1 cellular context compared by ENCODE assay signal in the genomic region with DNA sequence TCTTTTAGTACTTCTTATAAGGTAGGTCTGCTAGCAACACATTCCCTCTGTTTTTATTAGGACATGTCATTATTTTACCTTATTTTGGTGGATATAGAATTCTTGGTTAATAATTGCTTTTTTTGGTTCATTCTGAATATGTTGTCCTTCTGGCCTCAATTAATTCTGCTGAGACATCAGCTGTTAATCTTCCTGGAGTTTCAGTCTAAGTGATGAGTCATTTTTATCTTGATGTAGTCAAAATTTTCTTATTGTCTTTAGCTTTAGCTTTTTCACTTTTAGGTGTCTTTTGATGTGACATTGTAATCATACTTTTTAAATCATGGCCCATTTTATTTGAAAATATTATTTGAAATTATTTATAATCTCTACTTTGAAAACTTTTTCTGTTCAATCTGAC.
TF ChIP-seq lines count a peak whose summit lies in the region.

No MANE protein-coding gene starts in this region.

TF ChIP-seq in GM12878, 131 proteins besides CTCF, POLR2A, EP300 and RAD21 (continued from another document):
- TF ChIP-seq PAX8 (IDR thresholded peaks at IDR 0.05): no peak
- no peak for TF ChIP-seq NRF1 (conservative IDR thresholded peaks at IDR 0.05; ENCODE audit: low read depth, low read length)
- TF ChIP-seq HDAC2 (IDR thresholded peaks at IDR 0.05): no peak
- TF ChIP-seq TCF7 (IDR thresholded peaks at IDR 0.05; ENCODE audit: borderline replicate concordance): no peak
- TF ChIP-seq, protein P1, sequence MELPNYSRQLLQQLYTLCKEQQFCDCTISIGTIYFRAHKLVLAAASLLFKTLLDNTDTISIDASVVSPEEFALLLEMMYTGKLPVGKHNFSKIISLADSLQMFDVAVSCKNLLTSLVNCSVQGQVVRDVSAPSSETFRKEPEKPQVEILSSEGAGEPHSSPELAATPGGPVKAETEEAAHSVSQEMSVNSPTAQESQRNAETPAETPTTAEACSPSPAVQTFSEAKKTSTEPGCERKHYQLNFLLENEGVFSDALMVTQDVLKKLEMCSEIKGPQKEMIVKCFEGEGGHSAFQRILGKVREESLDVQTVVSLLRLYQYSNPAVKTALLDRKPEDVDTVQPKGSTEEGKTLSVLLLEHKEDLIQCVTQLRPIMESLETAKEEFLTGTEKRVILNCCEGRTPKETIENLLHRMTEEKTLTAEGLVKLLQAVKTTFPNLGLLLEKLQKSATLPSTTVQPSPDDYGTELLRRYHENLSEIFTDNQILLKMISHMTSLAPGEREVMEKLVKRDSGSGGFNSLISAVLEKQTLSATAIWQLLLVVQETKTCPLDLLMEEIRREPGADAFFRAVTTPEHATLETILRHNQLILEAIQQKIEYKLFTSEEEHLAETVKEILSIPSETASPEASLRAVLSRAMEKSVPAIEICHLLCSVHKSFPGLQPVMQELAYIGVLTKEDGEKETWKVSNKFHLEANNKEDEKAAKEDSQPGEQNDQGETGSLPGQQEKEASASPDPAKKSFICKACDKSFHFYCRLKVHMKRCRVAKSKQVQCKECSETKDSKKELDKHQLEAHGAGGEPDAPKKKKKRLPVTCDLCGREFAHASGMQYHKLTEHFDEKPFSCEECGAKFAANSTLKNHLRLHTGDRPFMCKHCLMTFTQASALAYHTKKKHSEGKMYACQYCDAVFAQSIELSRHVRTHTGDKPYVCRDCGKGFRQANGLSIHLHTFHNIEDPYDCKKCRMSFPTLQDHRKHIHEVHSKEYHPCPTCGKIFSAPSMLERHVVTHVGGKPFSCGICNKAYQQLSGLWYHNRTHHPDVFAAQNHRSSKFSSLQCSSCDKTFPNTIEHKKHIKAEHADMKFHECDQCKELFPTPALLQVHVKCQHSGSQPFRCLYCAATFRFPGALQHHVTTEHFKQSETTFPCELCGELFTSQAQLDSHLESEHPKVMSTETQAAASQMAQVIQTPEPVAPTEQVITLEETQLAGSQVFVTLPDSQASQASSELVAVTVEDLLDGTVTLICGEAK (IDR thresholded peaks at IDR 0.05; ENCODE audit: borderline replicate concordance): no peak
- TF ChIP-seq, protein P2, sequence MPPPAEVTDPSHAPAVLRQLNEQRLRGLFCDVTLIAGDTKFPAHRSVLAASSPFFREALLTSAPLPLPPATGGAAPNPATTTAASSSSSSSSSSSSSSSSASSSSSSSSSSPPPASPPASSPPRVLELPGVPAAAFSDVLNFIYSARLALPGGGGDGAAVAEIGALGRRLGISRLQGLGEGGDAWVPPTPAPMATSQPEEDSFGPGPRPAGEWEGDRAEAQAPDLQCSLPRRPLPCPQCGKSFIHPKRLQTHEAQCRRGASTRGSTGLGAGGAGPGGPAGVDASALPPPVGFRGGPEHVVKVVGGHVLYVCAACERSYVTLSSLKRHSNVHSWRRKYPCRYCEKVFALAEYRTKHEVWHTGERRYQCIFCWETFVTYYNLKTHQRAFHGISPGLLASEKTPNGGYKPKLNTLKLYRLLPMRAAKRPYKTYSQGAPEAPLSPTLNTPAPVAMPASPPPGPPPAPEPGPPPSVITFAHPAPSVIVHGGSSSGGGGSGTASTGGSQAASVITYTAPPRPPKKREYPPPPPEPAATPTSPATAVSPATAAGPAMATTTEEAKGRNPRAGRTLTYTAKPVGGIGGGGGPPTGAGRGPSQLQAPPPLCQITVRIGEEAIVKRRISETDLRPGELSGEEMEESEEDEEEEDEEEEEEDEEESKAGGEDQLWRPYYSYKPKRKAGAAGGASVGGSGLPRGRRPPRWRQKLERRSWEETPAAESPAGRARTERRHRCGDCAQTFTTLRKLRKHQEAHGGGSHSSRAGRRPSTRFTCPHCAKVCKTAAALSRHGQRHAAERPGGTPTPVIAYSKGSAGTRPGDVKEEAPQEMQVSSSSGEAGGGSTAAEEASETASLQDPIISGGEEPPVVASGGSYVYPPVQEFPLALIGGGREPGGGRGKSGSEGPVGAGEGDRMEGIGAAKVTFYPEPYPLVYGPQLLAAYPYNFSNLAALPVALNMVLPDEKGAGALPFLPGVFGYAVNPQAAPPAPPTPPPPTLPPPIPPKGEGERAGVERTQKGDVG (CRISPR knock-in tag; IDR thresholded peaks at IDR 0.05): no peak
- TF ChIP-seq JUNB (IDR thresholded peaks at IDR 0.05): no peak
- no peak for TF ChIP-seq BACH1 (IDR thresholded peaks at IDR 0.05; ENCODE audit: borderline replicate concordance)
- TF ChIP-seq, protein P3, sequence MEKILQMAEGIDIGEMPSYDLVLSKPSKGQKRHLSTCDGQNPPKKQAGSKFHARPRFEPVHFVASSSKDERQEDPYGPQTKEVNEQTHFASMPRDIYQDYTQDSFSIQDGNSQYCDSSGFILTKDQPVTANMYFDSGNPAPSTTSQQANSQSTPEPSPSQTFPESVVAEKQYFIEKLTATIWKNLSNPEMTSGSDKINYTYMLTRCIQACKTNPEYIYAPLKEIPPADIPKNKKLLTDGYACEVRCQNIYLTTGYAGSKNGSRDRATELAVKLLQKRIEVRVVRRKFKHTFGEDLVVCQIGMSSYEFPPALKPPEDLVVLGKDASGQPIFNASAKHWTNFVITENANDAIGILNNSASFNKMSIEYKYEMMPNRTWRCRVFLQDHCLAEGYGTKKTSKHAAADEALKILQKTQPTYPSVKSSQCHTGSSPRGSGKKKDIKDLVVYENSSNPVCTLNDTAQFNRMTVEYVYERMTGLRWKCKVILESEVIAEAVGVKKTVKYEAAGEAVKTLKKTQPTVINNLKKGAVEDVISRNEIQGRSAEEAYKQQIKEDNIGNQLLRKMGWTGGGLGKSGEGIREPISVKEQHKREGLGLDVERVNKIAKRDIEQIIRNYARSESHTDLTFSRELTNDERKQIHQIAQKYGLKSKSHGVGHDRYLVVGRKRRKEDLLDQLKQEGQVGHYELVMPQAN (conservative IDR thresholded peaks at IDR 0.05): no peak
